Comparison of ENCODE assay signal across 25 cellular contexts in genomic region chr15:22259881-22260421, GRCh38.
DNase-seq lines count a peak whose midpoint lies in the region; ATAC-seq, FAIRE-seq and TF ChIP-seq lines count a peak whose summit lies in the region.
"Had no signal": no experiment of that assay in that cellular context is flagged by ENCODE, and none has a peak within 500 bp of the region (broad histone marks: within the 10 kb centered on the region; RNA-seq: fewer than 3 reads in every experiment).

No MANE protein-coding gene starts in this region.

- H3K36me3 ChIP-seq in OCI-LY7 (ENCODE audit: insufficient read depth, low read length) (no peaks in the 10 kb centered on the region), pancreas (no peaks in the 10 kb centered on the region)
- H3K36me3 ChIP-seq: colonic mucosa, left ventricle myocardium inferior, upper lobe of left lung had no signal

- H3K4me3 ChIP-seq in OCI-LY7 (ENCODE audit: low read depth, low read length, poor library complexity, severe bottlenecking), result no peak overlapping the region
- H3K4me3 ChIP-seq in pancreas, result no peak overlapping the region
- H3K4me3 ChIP-seq: body of pancreas, colonic mucosa, left ventricle myocardium inferior, mucosa of descending colon, upper lobe of left lung had no signal

- TF ChIP-seq CTCF in OCI-LY7 (conservative IDR thresholded peaks at IDR 0.05; ENCODE audit: low read length) (no peak), omental fat pad (IDR thresholded peaks at IDR 0.05) (no peak), pancreas (IDR thresholded peaks at IDR 0.05) (no peak)

- no peak for ATAC-seq in central memory CD8-positive, alpha-beta T cell (replicated peaks; ENCODE audit: extremely low read depth, poor library complexity, severe bottlenecking)
- no peak for ATAC-seq in omental fat pad (ENCODE audit: low FRiP score)
- ATAC-seq in pancreas, result no peak
- ATAC-seq: activated naive CD4-positive, alpha-beta T cell treated with anti-CD3 and anti-CD28 coated beads, Interleukin-2, amount 50 U/mL, for 72 hours; body of pancreas; mucosa of descending colon; PC-3 had no signal

- POLR2A ChIA-PET in OCI-LY7 (lab: Charles Lee), result interaction anchor here (1.1 kb wide), 1 partner anchor 12 kb away, joined by 3 read pairs; no protein-coding TSS in a partner anchor

- CTCF ChIA-PET in activated naive CD4-positive, alpha-beta T cell treated with anti-CD3 and anti-CD28 coated beads, Interleukin-2, amount 10 ng/mL, durations not matched to agents 7 days and 5 days (lab: Charles Lee), result interaction anchor here (1.3 kb wide), 1 partner anchor 37 kb away, joined by 4 read pairs; no protein-coding TSS in a partner anchor
- CTCF ChIA-PET in OCI-LY7 (lab: Charles Lee; ENCODE audit: unreplicated experiment), result no interaction called here

- H3K4me2 ChIP-seq in OCI-LY7 (ENCODE audit: low read length), result peak overlapping the region; percentile 57; the same call in 1 of the 2 replicates
- H3K4me2 ChIP-seq: KMS-11 had no signal

- H3K4me1 ChIP-seq in OCI-LY7 (ENCODE audit: insufficient read depth, low read length, poor library complexity, severe bottlenecking), result peaks cover 33% of the 10 kb centered on the region
- no peaks in the 10 kb centered on the region for H3K4me1 ChIP-seq in pancreas
- H3K4me1 ChIP-seq: body of pancreas, colonic mucosa, left ventricle myocardium inferior, upper lobe of left lung had no signal

- H3K9me2 ChIP-seq in OCI-LY7 (ENCODE audit: insufficient read depth, low read length), result no peaks in the 10 kb centered on the region

- no peak for DNase-seq in activated naive CD4-positive, alpha-beta T cell treated with anti-CD3 and anti-CD28 coated beads, Interleukin-2, amount 10 ng/mL, durations not matched to agents 7 days and 5 days
- no peak for DNase-seq in activated naive CD4-positive, alpha-beta T cell (lab: John Stamatoyannopoulos, UW)
- no peak for DNase-seq in OCI-LY7 (ENCODE audit: low spot score)
- DNase-seq in central memory CD8-positive, alpha-beta T cell (ENCODE audit: low spot score in 2 of 2), result no peak
- DNase-seq in omental fat pad (ENCODE audit: low spot score), result peak; percentile 6
- DNase-seq in 8988T, result no peak
- no peak for DNase-seq in SW480 (ENCODE audit: low spot score)
- no peak for DNase-seq in pancreas
- DNase-seq: body of pancreas, colonic mucosa, COR-L47, H7, left ventricle myocardium inferior, mucosa of descending colon, NCI-H1048, NCI-H1930, NCI-H345, NCI-H82, PC-3, retina, SHP77 had no signal

- H3K36me3 Mint-ChIP-seq in activated naive CD4-positive, alpha-beta T cell treated with anti-CD3 and anti-CD28 coated beads, Interleukin-2, amount 10 ng/mL, durations not matched to agents 7 days and 5 days, result no peaks in the 10 kb centered on the region
- H3K36me3 Mint-ChIP-seq in central memory CD8-positive, alpha-beta T cell (ENCODE audit: insufficient read depth), result no peaks in the 10 kb centered on the region
- H3K36me3 Mint-ChIP-seq: activated naive CD4-positive, alpha-beta T cell treated with anti-CD3 and anti-CD28 coated beads, Interleukin-2, amount 50 U/mL, for 72 hours had no signal

- peak overlapping the region; percentile 55; the same call in 1 of the 2 replicates for H2AFZ ChIP-seq in OCI-LY7 (ENCODE audit: low read length)

- H3K27me3 Mint-ChIP-seq in activated naive CD4-positive, alpha-beta T cell treated with anti-CD3 and anti-CD28 coated beads, Interleukin-2, amount 10 ng/mL, durations not matched to agents 7 days and 5 days, result peaks cover 32% of the 10 kb centered on the region
- no peaks in the 10 kb centered on the region for H3K27me3 Mint-ChIP-seq in central memory CD8-positive, alpha-beta T cell

- peak overlapping the region; percentile 74 for H3K27ac Mint-ChIP-seq in activated naive CD4-positive, alpha-beta T cell treated with anti-CD3 and anti-CD28 coated beads, Interleukin-2, amount 10 ng/mL, durations not matched to agents 7 days and 5 days
- peak overlapping the region; percentile 17 for H3K27ac Mint-ChIP-seq in central memory CD8-positive, alpha-beta T cell (ENCODE audit: low read depth)

- H4K20me1 ChIP-seq in OCI-LY7 (ENCODE audit: insufficient read depth, low read length), result no peaks in the 10 kb centered on the region

- BruUV-seq in OCI-LY7 (replicated peaks; lab: Mats Ljungman, UMichigan), result no TSS peak

- WGBS in pancreas, 2 donors, result 55 to 61% methylated on average over 7 of the region's 7 CpGs

- H3K4me3 Mint-ChIP-seq in activated naive CD4-positive, alpha-beta T cell treated with anti-CD3 and anti-CD28 coated beads, Interleukin-2, amount 10 ng/mL, durations not matched to agents 7 days and 5 days, result peak overlapping the region; percentile 22
- peak overlapping the region; percentile 25 for H3K4me3 Mint-ChIP-seq in central memory CD8-positive, alpha-beta T cell

- H3K9me3 ChIP-seq in OCI-LY7 (ENCODE audit: low read length) (no peaks in the 10 kb centered on the region), pancreas (no peaks in the 10 kb centered on the region)
- H3K9me3 ChIP-seq: body of pancreas, colonic mucosa, left ventricle myocardium inferior had no signal

- H3K27me3 ChIP-seq in pancreas, result no peaks in the 10 kb centered on the region
- H3K27me3 ChIP-seq: body of pancreas, colonic mucosa, upper lobe of left lung had no signal

- no peak for FAIRE-seq in pancreas (lab: Jason Lieb, UNC)

- peak overlapping the region; percentile 5 for H3K27ac ChIP-seq in OCI-LY7 (ENCODE audit: low read depth, low read length, poor library complexity, severe bottlenecking)
- H3K27ac ChIP-seq in pancreas, result no peak overlapping the region
- H3K27ac ChIP-seq: body of pancreas, colonic mucosa, KMS-11, left ventricle myocardium inferior, upper lobe of left lung, VCaP had no signal

- intact Hi-C loops in OCI-LY7 (cut with micrococcal nuclease; ENCODE audit: unreplicated experiment), result loop anchor here (10.0 kb wide), 1 partner anchor 535 kb away; no protein-coding TSS in a partner anchor
- intact Hi-C loops in pancreas (cut with DNase I), result no loop called here

- no peaks in the 10 kb centered on the region for H3K79me2 ChIP-seq in OCI-LY7 (ENCODE audit: insufficient read depth, low read depth, low read length)

- H3K4me1 Mint-ChIP-seq in activated naive CD4-positive, alpha-beta T cell treated with anti-CD3 and anti-CD28 coated beads, Interleukin-2, amount 10 ng/mL, durations not matched to agents 7 days and 5 days, result peaks cover 23% of the 10 kb centered on the region
- H3K4me1 Mint-ChIP-seq in central memory CD8-positive, alpha-beta T cell, result peaks cover 14% of the 10 kb centered on the region

- H3K9me3 Mint-ChIP-seq in activated naive CD4-positive, alpha-beta T cell treated with anti-CD3 and anti-CD28 coated beads, Interleukin-2, amount 10 ng/mL, durations not matched to agents 7 days and 5 days, result peaks cover 3% of the 10 kb centered on the region
- H3K9me3 Mint-ChIP-seq in central memory CD8-positive, alpha-beta T cell, result no peaks in the 10 kb centered on the region
- H3K9me3 Mint-ChIP-seq: activated naive CD4-positive, alpha-beta T cell treated with anti-CD3 and anti-CD28 coated beads, Interleukin-2, amount 50 U/mL, for 72 hours had no signal
